Comparison of ENCODE assay signal across 23 cellular contexts in genomic region chr5:37825334-37825915, GRCh38. TPM values are rescaled to one million over a fixed set of nuclear protein-coding genes. Genes with fewer than 3 reads are reported as not detected.
DNase-seq lines count a peak whose midpoint lies in the region; ATAC-seq, FAIRE-seq and TF ChIP-seq lines count a peak whose summit lies in the region.
"Had no signal": no experiment of that assay in that cellular context is flagged by ENCODE, and none has a peak within 500 bp of the region (broad histone marks: within the 10 kb centered on the region; RNA-seq: fewer than 3 reads in every experiment).

No MANE protein-coding gene starts in this region.

- no peaks in the 10 kb centered on the region for H3K36me3 Mint-ChIP-seq in WTC11
- H3K36me3 Mint-ChIP-seq in activated naive CD4-positive, alpha-beta T cell treated with anti-CD3 and anti-CD28 coated beads for 36 hours (ENCODE audit: low read depth) = no peaks in the 10 kb centered on the region
- H3K36me3 Mint-ChIP-seq in activated naive CD4-positive, alpha-beta T cell treated with anti-CD3 and anti-CD28 coated beads, Interleukin-2, amount 10 ng/mL, durations not matched to agents 7 days and 5 days = no peaks in the 10 kb centered on the region

- peak; percentile 4 for FAIRE-seq in HTR-8/SVneo (lab: Jason Lieb, UNC)
- FAIRE-seq: frontal cortex, GM18507, keratinocyte had no signal

- peak; percentile 85 for ATAC-seq in WTC11
- ATAC-seq: lower lobe of right lung, upper lobe of right lung had no signal

- intact Hi-C loops in activated naive CD4-positive, alpha-beta T cell treated with anti-CD3 and anti-CD28 coated beads for 36 hours (cut with micrococcal nuclease) = no loop called here

- POLR2A ChIA-PET in WTC11 (lab: Charles Lee) = no interaction called here

- H3K4me3 Mint-ChIP-seq in WTC11 = no peak overlapping the region
- no peak overlapping the region for H3K4me3 Mint-ChIP-seq in activated naive CD4-positive, alpha-beta T cell treated with anti-CD3 and anti-CD28 coated beads for 36 hours
- no peak overlapping the region for H3K4me3 Mint-ChIP-seq in activated naive CD4-positive, alpha-beta T cell treated with anti-CD3 and anti-CD28 coated beads, Interleukin-2, amount 10 ng/mL, durations not matched to agents 7 days and 5 days

- H3K27ac Mint-ChIP-seq in WTC11 = no peak overlapping the region
- H3K27ac Mint-ChIP-seq in activated naive CD4-positive, alpha-beta T cell treated with anti-CD3 and anti-CD28 coated beads for 36 hours = no peak overlapping the region
- H3K27ac Mint-ChIP-seq in activated naive CD4-positive, alpha-beta T cell treated with anti-CD3 and anti-CD28 coated beads, Interleukin-2, amount 10 ng/mL, durations not matched to agents 7 days and 5 days = no peak overlapping the region

- H3K27me3 Mint-ChIP-seq in WTC11 (ENCODE audit: low read depth) = no peaks in the 10 kb centered on the region; the same call in none of the 2 replicates
- peaks cover 7% of the 10 kb centered on the region for H3K27me3 Mint-ChIP-seq in activated naive CD4-positive, alpha-beta T cell treated with anti-CD3 and anti-CD28 coated beads for 36 hours (ENCODE audit: low read depth)
- H3K27me3 Mint-ChIP-seq in activated naive CD4-positive, alpha-beta T cell treated with anti-CD3 and anti-CD28 coated beads, Interleukin-2, amount 10 ng/mL, durations not matched to agents 7 days and 5 days = peaks cover 18% of the 10 kb centered on the region

- peaks cover 25% of the 10 kb centered on the region for H3K4me1 Mint-ChIP-seq in WTC11
- H3K4me1 Mint-ChIP-seq in activated naive CD4-positive, alpha-beta T cell treated with anti-CD3 and anti-CD28 coated beads for 36 hours (ENCODE audit: low read depth) = no peaks in the 10 kb centered on the region
- H3K4me1 Mint-ChIP-seq in activated naive CD4-positive, alpha-beta T cell treated with anti-CD3 and anti-CD28 coated beads, Interleukin-2, amount 10 ng/mL, durations not matched to agents 7 days and 5 days = no peaks in the 10 kb centered on the region

- CTCF ChIA-PET in WTC11 (lab: Charles Lee) = interaction anchor here (0.6 to 1.1 kb wide), 3 partner anchors 12 to 294 kb away, joined by 3 to 4 read pairs (median 3); no protein-coding TSS in a partner anchor
- CTCF ChIA-PET in activated naive CD4-positive, alpha-beta T cell treated with anti-CD3 and anti-CD28 coated beads for 36 hours (lab: Charles Lee) = no interaction called here
- CTCF ChIA-PET in activated naive CD4-positive, alpha-beta T cell treated with anti-CD3 and anti-CD28 coated beads, Interleukin-2, amount 10 ng/mL, durations not matched to agents 7 days and 5 days (lab: Charles Lee) = no interaction called here

- DNase-seq in COLO668 (lab: John Stamatoyannopoulos, UW; ENCODE audit: unreplicated experiment) (peak; percentile 65), HTR-8/SVneo (ENCODE audit: insufficient read length, low spot score) (no peak), NCI-H2081 treated with DMSO at 0.1 percent for 48 hours (lab: John Stamatoyannopoulos, UW) (peak; percentile 54), WTC11 (ENCODE audit: low spot score) (no peak), hippocampal formation (lab: John Stamatoyannopoulos, UW) (no peak), epidermal melanocyte (ENCODE audit: insufficient read length, low spot score) (no peak)
- no peak for DNase-seq in activated naive CD4-positive, alpha-beta T cell treated with anti-CD3 and anti-CD28 coated beads for 36 hours
- no peak for DNase-seq in activated naive CD4-positive, alpha-beta T cell treated with anti-CD3 and anti-CD28 coated beads, Interleukin-2, amount 10 ng/mL, durations not matched to agents 7 days and 5 days
- DNase-seq: activated CD4-positive, alpha-beta T cell treated with anti-CD3 and anti-CD28 coated beads, Interleukin-2, amount 50 U/mL, for 48 hours; activated effector memory CD4-positive, alpha-beta T cell treated with anti-CD3 and anti-CD28 coated beads, Interleukin-2, amount 50 U/mL, for 16 hours; C1 segment of cervical spinal cord; effector memory CD4-positive, alpha-beta T cell; hypothalamus; lower lobe of right lung; NCI-H446; substantia nigra; upper lobe of right lung had no signal

- no peak for TF ChIP-seq CTCF in WTC11 (IDR thresholded peaks at IDR 0.05)

- no peaks in the 10 kb centered on the region for H3K9me3 Mint-ChIP-seq in WTC11
- no peaks in the 10 kb centered on the region for H3K9me3 Mint-ChIP-seq in activated naive CD4-positive, alpha-beta T cell treated with anti-CD3 and anti-CD28 coated beads for 36 hours
- no peaks in the 10 kb centered on the region for H3K9me3 Mint-ChIP-seq in activated naive CD4-positive, alpha-beta T cell treated with anti-CD3 and anti-CD28 coated beads, Interleukin-2, amount 10 ng/mL, durations not matched to agents 7 days and 5 days

TF ChIP-seq in WTC11, 78 proteins besides CTCF, POLR2A, EP300 and RAD21 (continues in another document):
- TF ChIP-seq GTF2I (CRISPR knock-in tag; conservative IDR thresholded peaks at IDR 0.05) (no peak), ZBTB21 (CRISPR knock-in tag; IDR thresholded peaks at IDR 0.05; ENCODE audit: borderline replicate concordance) (no peak), MAX (CRISPR knock-in tag; IDR thresholded peaks at IDR 0.05) (no peak), FOXK1 (CRISPR knock-in tag; IDR thresholded peaks at IDR 0.05) (no peak), CBFB (CRISPR knock-in tag; IDR thresholded peaks at IDR 0.05; ENCODE audit: low read depth) (no peak), ARID4B (CRISPR knock-in tag; IDR thresholded peaks at IDR 0.05; ENCODE audit: borderline replicate concordance) (no peak)
- TF ChIP-seq, protein P1, sequence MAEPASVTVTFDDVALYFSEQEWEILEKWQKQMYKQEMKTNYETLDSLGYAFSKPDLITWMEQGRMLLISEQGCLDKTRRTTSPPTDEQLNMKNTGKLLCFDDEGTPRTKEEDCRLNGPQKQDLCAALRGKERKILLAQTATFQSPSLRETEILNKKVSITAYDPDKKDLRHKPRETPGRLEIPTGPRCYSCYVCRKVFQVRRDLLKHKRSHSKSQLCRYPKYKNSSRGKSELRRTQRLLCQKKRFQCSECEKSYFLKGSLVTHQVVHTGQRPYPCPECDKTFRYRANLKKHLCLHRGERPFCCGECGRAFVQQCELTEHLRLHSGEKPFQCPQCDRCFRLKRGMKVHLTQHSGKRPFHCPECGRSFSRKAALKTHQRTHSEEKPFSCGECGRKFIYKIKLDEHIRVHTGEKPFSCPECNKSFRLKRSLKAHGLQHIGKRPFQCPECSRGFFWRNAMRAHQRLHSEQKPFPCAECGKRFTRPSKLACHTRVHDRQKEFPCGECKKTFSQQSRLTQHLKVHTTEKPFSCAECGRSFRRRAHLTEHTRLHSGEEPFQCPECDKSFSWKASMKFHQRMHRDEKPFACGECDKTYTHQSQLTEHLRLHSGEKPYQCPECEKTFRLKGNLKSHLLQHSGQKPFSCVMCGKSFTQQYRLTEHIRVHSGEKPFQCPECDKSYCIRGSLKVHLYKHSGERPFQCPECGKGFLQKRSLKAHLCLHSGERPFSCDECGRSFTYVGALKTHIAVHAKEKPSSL (CRISPR knock-in tag; conservative IDR thresholded peaks at IDR 0.05) = no peak
- TF ChIP-seq, protein P2, sequence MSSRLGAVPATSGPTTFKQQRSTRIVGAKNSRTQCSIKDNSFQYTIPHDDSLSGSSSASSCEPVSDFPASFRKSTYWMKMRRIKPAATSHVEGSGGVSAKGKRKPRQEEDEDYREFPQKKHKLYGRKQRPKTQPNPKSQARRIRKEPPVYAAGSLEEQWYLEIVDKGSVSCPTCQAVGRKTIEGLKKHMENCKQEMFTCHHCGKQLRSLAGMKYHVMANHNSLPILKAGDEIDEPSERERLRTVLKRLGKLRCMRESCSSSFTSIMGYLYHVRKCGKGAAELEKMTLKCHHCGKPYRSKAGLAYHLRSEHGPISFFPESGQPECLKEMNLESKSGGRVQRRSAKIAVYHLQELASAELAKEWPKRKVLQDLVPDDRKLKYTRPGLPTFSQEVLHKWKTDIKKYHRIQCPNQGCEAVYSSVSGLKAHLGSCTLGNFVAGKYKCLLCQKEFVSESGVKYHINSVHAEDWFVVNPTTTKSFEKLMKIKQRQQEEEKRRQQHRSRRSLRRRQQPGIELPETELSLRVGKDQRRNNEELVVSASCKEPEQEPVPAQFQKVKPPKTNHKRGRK (CRISPR knock-in tag; IDR thresholded peaks at IDR 0.05; ENCODE audit: borderline replicate concordance) = no peak

RNA-seq across cellular contexts. Expression of gene GDNF, which starts 14.4 kb away (rescaled TPM):
- 0.96 to 4.7 TPM (median 1.1 TPM) in 3 replicates for total RNA-seq in WTC11 (2021)
- total RNA-seq in activated naive CD4-positive, alpha-beta T cell treated with anti-CD3 and anti-CD28 coated beads for 36 hours = not detected
- total RNA-seq: frontal cortex, G401, H4, HT-29, lower lobe of right lung had no signal

Comparison
In these comparisons a context has a peak if more than half of its experiments do, and no peak if none do; other contexts are left out.
1. DNase-seq: peak in COLO668 (single experiment) and NCI-H2081 treated with DMSO at 0.1 percent for 48 hours (single experiment); none in HTR-8/SVneo (single experiment), WTC11 (single experiment), hippocampal formation (0 of 2), epidermal melanocyte (single experiment), activated naive CD4-positive, alpha-beta T cell treated with anti-CD3 and anti-CD28 coated beads for 36 hours (single experiment) and activated naive CD4-positive, alpha-beta T cell treated with anti-CD3 and anti-CD28 coated beads, Interleukin-2, amount 10 ng/mL, durations not matched to agents 7 days and 5 days (single experiment).